In the genomic region with DNA sequence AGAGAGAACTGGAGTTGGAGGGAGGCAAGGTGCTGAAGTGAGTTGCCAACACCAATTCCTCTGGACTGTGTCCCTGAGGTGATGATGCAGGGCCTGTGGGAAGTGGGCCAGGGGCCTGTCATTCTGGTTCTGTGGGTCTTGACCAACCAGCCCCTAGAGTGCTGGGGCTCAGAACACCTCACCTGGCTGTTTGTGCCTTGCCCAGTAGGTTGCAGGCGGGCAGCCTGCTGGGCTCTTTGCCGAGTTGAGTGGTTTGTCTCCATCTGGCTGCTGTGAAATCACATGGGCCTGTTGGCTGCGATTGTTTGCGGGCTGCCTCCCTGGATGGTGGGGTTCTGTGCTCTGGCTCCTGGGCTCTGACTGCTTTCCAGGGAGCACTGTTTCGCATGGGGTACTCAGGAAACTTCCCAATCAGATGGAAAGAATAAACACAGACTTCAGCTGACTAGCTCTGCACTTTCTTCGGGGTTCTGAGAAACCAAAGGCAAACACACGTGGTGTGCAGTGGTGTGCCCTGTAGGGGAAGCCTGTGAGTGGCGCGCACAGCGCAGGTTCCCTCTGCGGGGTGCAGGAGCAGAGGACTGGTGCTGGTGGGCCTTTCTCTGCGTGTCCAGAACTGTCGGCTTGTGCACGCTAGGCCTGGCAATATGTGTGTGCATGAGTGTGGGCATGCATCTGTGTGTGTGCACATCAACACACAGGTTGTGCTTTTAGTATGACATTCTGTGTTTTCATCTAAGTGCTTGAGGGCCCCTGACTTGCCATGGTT, we compare ENCODE assay signal across 10 cellular contexts.
DNase-seq lines count a peak whose midpoint lies in the region; ATAC-seq, FAIRE-seq and TF ChIP-seq lines count a peak whose summit lies in the region.
"Had no signal": no experiment of that assay in that cellular context is flagged by ENCODE, and none has a peak within 500 bp of the region (broad histone marks: within the 10 kb centered on the region; RNA-seq: fewer than 3 reads in every experiment).

No MANE protein-coding gene starts in this region.

- DNase-seq in Ammon's horn (ENCODE audit: low spot score) (peak; percentile 82), mucosa of descending colon (peak in 1 of 3 donors; percentile 45), mesenteric fat pad (ENCODE audit: low spot score) (no peak), dermis blood vessel endothelial cell (no peak), D721Med (ENCODE audit: insufficient read length, low spot score) (no peak)
- DNase-seq: effector memory CD4-positive, alpha-beta T cell; NCI-H774 had no signal

- CTCF ChIA-PET in HEK293 (lab: Yijun Ruan, JAX), result interaction anchor here (0.6 to 1.4 kb wide), 4 partner anchors 81 to 325 kb away, joined by 3 to 5 read pairs (median 4); a partner anchor contains a TSS

- POLR2A ChIA-PET in HEK293 (lab: Yijun Ruan, JAX), result interaction anchor here (1.8 kb wide), 1 partner anchor 9 kb away, joined by 5 read pairs; no protein-coding TSS in a partner anchor

- no peak for TF ChIP-seq CTCF in HEK293 (tag by site-specific recombination; IDR thresholded peaks at IDR 0.05)
- no peak for TF ChIP-seq CTCF in mucosa of descending colon (IDR thresholded peaks at IDR 0.05)
- no peak for TF ChIP-seq CTCF in D721Med (IDR thresholded peaks at IDR 0.05; ENCODE audit: insufficient read depth, missing control alignments)

- H3K9me3 ChIP-seq in HEK293 (ENCODE audit: control insufficient read depth, insufficient read depth, low read depth, low read length) (no peaks in the 10 kb centered on the region), mucosa of descending colon (no peaks in the 10 kb centered on the region)

- H3K4me3 ChIP-seq in HEK293 (ENCODE audit: low read depth, low read length) (no peak overlapping the region), mucosa of descending colon (no peak overlapping the region)

- intact Hi-C loops in mucosa of descending colon (cut with DNase I, micrococcal nuclease), result no loop called here

- H3K27ac ChIP-seq in HEK293 (ENCODE audit: extremely low read depth, low read depth, low read length), result peak overlapping the region; percentile 3; the same call in 1 of the 2 replicates

- no peak for FAIRE-seq in D721Med (lab: Jason Lieb, UNC)

- peak; percentile 57 for ATAC-seq in esophagus mucosa
- peak; percentile 66 for ATAC-seq in mucosa of descending colon
- no peak for ATAC-seq in GM18520 (IDR thresholded peaks at IDR 0.05; ENCODE audit: unreplicated experiment)

- H3K4me1 ChIP-seq in HEK293 (ENCODE audit: control insufficient read depth, insufficient read depth, low read length) (peaks cover 34% of the 10 kb centered on the region), mucosa of descending colon (ENCODE audit: low read depth) (peaks cover 10% of the 10 kb centered on the region)

- H3K36me3 ChIP-seq in HEK293 (ENCODE audit: control insufficient read depth in 2 of 2, insufficient read depth in 1 of 2, low read length in 2 of 2), result no peaks in the 10 kb centered on the region
- no peaks in the 10 kb centered on the region for H3K36me3 ChIP-seq in mucosa of descending colon (ENCODE audit: low read depth)

TF ChIP-seq in HEK293, 187 proteins besides CTCF, POLR2A, EP300 and RAD21:
- TF ChIP-seq ZNF530 (tag by site-specific recombination; IDR thresholded peaks at IDR 0.05; ENCODE audit: low read depth) (no peak), WT1 (tag by site-specific recombination; IDR thresholded peaks at IDR 0.05) (no peak), SETDB1 (IDR thresholded peaks at IDR 0.05; ENCODE audit: insufficient read length, low read length) (no peak), ZNF112 (tag by site-specific recombination; IDR thresholded peaks at IDR 0.05) (no peak), ZIC2 (tag by site-specific recombination; IDR thresholded peaks at IDR 0.05) (peak; percentile 32; the same call in 1 of the 2 replicates)
- TF ChIP-seq, protein P1, sequence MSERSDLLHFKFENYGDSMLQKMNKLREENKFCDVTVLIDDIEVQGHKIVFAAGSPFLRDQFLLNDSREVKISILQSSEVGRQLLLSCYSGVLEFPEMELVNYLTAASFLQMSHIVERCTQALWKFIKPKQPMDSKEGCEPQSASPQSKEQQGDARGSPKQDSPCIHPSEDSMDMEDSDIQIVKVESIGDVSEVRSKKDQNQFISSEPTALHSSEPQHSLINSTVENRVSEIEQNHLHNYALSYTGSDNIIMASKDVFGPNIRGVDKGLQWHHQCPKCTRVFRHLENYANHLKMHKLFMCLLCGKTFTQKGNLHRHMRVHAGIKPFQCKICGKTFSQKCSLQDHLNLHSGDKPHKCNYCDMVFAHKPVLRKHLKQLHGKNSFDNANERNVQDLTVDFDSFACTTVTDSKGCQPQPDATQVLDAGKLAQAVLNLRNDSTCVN (tag by site-specific recombination; optimal IDR thresholded peaks at IDR 0.05), result peak; percentile 20
- TF ChIP-seq, protein P2, sequence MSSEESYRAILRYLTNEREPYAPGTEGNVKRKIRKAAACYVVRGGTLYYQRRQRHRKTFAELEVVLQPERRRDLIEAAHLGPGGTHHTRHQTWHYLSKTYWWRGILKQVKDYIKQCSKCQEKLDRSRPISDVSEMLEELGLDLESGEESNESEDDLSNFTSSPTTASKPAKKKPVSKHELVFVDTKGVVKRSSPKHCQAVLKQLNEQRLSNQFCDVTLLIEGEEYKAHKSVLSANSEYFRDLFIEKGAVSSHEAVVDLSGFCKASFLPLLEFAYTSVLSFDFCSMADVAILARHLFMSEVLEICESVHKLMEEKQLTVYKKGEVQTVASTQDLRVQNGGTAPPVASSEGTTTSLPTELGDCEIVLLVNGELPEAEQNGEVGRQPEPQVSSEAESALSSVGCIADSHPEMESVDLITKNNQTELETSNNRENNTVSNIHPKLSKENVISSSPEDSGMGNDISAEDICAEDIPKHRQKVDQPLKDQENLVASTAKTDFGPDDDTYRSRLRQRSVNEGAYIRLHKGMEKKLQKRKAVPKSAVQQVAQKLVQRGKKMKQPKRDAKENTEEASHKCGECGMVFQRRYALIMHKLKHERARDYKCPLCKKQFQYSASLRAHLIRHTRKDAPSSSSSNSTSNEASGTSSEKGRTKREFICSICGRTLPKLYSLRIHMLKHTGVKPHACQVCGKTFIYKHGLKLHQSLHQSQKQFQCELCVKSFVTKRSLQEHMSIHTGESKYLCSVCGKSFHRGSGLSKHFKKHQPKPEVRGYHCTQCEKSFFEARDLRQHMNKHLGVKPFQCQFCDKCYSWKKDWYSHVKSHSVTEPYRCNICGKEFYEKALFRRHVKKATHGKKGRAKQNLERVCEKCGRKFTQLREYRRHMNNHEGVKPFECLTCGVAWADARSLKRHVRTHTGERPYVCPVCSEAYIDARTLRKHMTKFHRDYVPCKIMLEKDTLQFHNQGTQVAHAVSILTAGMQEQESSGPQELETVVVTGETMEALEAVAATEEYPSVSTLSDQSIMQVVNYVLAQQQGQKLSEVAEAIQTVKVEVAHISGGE (tag by site-specific recombination; conservative IDR thresholded peaks at IDR 0.05; ENCODE audit: low read depth), result 0 out of 2 replicates have a peak, but pooled peaks have one; percentile 28
- TF ChIP-seq, protein P3, sequence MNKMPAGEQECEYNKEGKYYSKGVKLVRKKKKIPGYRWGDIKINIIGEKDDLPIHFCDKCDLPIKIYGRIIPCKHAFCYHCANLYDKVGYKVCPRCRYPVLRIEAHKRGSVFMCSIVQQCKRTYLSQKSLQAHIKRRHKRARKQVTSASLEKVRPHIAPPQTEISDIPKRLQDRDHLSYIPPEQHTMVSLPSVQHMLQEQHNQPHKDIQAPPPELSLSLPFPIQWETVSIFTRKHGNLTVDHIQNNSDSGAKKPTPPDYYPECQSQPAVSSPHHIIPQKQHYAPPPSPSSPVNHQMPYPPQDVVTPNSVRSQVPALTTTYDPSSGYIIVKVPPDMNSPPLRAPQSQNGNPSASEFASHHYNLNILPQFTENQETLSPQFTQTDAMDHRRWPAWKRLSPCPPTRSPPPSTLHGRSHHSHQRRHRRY (tag by site-specific recombination; IDR thresholded peaks at IDR 0.05), result no peak
